ENCODE assay signal across 25 cellular contexts in the genomic region with DNA sequence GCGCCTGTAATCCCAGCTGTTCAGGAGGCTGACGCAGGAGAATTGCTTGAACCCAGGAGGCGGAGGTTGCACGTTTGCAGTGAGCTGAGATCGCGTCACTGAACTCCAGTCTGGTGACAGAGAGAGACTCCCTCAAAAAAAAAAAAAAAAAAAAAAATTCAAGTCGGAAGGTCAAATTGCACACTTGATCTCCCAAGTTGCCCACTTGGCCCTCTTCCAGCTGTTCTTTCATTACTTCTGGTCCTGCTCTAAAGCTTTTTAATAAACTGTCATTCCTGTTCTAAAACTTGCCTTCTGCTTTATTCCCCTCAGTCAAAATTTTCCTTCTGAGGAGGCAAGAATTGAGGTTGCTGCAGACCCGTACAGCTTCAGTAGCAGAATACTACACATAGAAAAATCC.
"Had no signal": no experiment of that assay in that cellular context is flagged by ENCODE, and none has a peak within 500 bp of the region (broad histone marks: within the 10 kb centered on the region; RNA-seq: fewer than 3 reads in every experiment).

No MANE protein-coding gene starts in this region.

- H3K4me1 ChIP-seq: esophagus muscularis mucosa, foreskin keratinocyte, gastroesophageal sphincter, heart left ventricle, left lung, prostate gland, right atrium auricular region, tibial nerve, upper lobe of left lung had no signal

- H3K4me3 Mint-ChIP-seq: naive thymus-derived CD8-positive, alpha-beta T cell; nephron progenitor cell; stimulated activated naive CD8-positive, alpha-beta T cell treated with anti-CD3 and anti-CD28 coated beads, Interleukin-15, amount 100 ng/mL, for 72 hours had no signal

- H3K36me3 Mint-ChIP-seq: naive thymus-derived CD8-positive, alpha-beta T cell had no signal

- H3K27ac Mint-ChIP-seq: naive thymus-derived CD8-positive, alpha-beta T cell; nephron progenitor cell; stimulated activated naive CD8-positive, alpha-beta T cell treated with anti-CD3 and anti-CD28 coated beads, Interleukin-15, amount 100 ng/mL, for 72 hours had no signal

- H3K4me3 ChIP-seq: dorsolateral prefrontal cortex, esophagus muscularis mucosa, gastroesophageal sphincter, heart left ventricle, hepatocyte, left lung, prostate gland, right atrium auricular region, smooth muscle cell, tibial nerve, upper lobe of left lung had no signal

- H3K27me3 Mint-ChIP-seq: naive thymus-derived CD8-positive, alpha-beta T cell; stimulated activated naive CD8-positive, alpha-beta T cell treated with anti-CD3 and anti-CD28 coated beads, Interleukin-15, amount 100 ng/mL, for 72 hours had no signal

- H3K27me3 ChIP-seq: dorsolateral prefrontal cortex, esophagus muscularis mucosa, foreskin keratinocyte, gastroesophageal sphincter, heart left ventricle, hepatocyte, left lung, right atrium auricular region, tibial nerve, upper lobe of left lung had no signal

- H2AFZ ChIP-seq: hepatocyte had no signal

- H3K36me3 ChIP-seq: esophagus muscularis mucosa, gastroesophageal sphincter, heart left ventricle, left lung, prostate gland, right atrium auricular region, tibial nerve, upper lobe of left lung had no signal

- H3K27ac ChIP-seq: dorsolateral prefrontal cortex, esophagus muscularis mucosa, foreskin keratinocyte, gastroesophageal sphincter, heart left ventricle, hepatocyte, left lung, prostate gland, right atrium auricular region, tibial nerve, upper lobe of left lung had no signal

- H3K9me3 Mint-ChIP-seq: nephron progenitor cell had no signal

- H3K9me3 ChIP-seq: esophagus muscularis mucosa, gastroesophageal sphincter, heart left ventricle, left lung, prostate gland, right atrium auricular region, tibial nerve, upper lobe of left lung had no signal

- H3K4me2 ChIP-seq: hepatocyte, smooth muscle cell had no signal

- DNase-seq: dorsolateral prefrontal cortex; effector CD8-positive, alpha-beta T cell; foreskin keratinocyte; heart left ventricle; kidney; left lung; mesendoderm; midbrain; naive thymus-derived CD8-positive, alpha-beta T cell; nephron progenitor cell; nucleus accumbens; stimulated activated CD4-positive, alpha-beta T cell treated with anti-CD3 and anti-CD28 coated beads, Interleukin-12 subunit alpha, Interleukin-12 subunit beta, amount 100 ng/mL, for 4 hours; stimulated activated CD4-positive, alpha-beta T cell treated with anti-CD3 and anti-CD28 coated beads, Interleukin-1b, Interleukin-23, amount 100 ng/mL, for 48 hours; stimulated activated CD4-positive, alpha-beta T cell treated with anti-CD3 and anti-CD28 coated beads, Interleukin-4, amount 100 ng/mL, for 1 hour; stimulated activated CD8-positive, alpha-beta memory T cell treated with anti-CD3 and anti-CD28 coated beads, Interleukin-4, amount 100 ng/mL, for 48 hours; stimulated activated naive CD4-positive, alpha-beta T cell; stimulated activated naive CD8-positive, alpha-beta T cell treated with anti-CD3 and anti-CD28 coated beads, Interleukin-15, amount 100 ng/mL, for 72 hours; upper lobe of left lung had no signal

- H3K79me2 ChIP-seq: hepatocyte had no signal

- H3K4me1 Mint-ChIP-seq: naive thymus-derived CD8-positive, alpha-beta T cell; nephron progenitor cell; stimulated activated naive CD8-positive, alpha-beta T cell treated with anti-CD3 and anti-CD28 coated beads, Interleukin-15, amount 100 ng/mL, for 72 hours had no signal
